In the genomic region with DNA sequence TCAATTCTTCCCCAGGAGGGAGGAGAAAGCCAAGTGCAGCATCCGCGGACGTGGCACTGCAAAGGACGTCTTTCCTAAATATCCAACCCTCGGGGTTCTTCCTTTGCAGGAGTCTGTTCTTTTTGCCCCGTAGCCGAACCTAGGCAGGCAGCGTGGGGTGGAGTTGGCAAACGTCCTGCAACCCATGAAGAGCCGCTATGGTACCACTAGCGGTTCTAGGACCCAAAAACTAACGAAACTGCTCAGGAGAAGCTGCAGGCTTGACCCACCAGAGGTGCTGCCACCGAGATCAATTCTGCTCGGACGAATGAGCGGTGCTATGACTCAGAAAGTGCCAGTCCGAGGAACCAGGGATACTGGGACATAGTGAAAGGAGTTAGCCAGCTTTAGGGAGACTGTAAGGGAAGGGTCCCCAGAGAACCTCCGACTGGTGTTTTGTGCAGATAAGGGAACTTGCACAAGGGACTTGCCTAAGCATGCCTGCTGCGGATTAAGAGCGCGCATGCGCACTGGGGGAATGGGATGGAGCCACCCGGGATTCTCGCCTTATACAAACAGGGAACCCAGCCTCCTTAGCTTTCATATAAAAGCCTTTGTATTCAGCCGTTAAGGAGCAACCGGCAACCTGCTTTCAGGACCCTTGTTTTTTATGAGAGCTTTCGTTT, we compare ENCODE assay signal across 8 cellular contexts. TPM values are rescaled to one million over a fixed set of nuclear protein-coding genes. Genes with fewer than 3 reads are reported as not detected.
DNase-seq lines count a peak whose midpoint lies in the region; ATAC-seq and TF ChIP-seq lines count a peak whose summit lies in the region.

No MANE protein-coding gene starts in this region.

- intact Hi-C loops in CD4-positive, alpha-beta memory T cell (cut with micrococcal nuclease): loop anchor here (5.0 kb wide), 1 partner anchor 115 kb away; the partner anchor contains the start of gene ZNF131

- H3K36me3 Mint-ChIP-seq in CD4-positive, alpha-beta memory T cell: peaks cover 0 to 18% of the 10 kb centered on the region in 2 donors
- H3K36me3 Mint-ChIP-seq in natural killer cell treated with Interleukin-12 subunit alpha and Interleukin-12 subunit beta and Interleukin-15 and Interleukin-18, amount 100 ng/mL, for 72 hours: no peaks in the 10 kb centered on the region

- peak overlapping the region; percentile 90 to 99 (median 97) for H3K27ac Mint-ChIP-seq in CD4-positive, alpha-beta memory T cell
- peak overlapping the region; percentile 92 to 99 for H3K27ac Mint-ChIP-seq in natural killer cell treated with Interleukin-12 subunit alpha and Interleukin-12 subunit beta and Interleukin-15 and Interleukin-18, amount 100 ng/mL, for 72 hours

- peak overlapping the region; percentile 84 to 94 (median 91) for H3K4me3 Mint-ChIP-seq in CD4-positive, alpha-beta memory T cell
- peak overlapping the region; percentile 78 for H3K4me3 Mint-ChIP-seq in natural killer cell treated with Interleukin-12 subunit alpha and Interleukin-12 subunit beta and Interleukin-15 and Interleukin-18, amount 100 ng/mL, for 72 hours

- no peaks in the 10 kb centered on the region for H3K27me3 Mint-ChIP-seq in CD4-positive, alpha-beta memory T cell
- no peaks in the 10 kb centered on the region for H3K27me3 Mint-ChIP-seq in natural killer cell treated with Interleukin-12 subunit alpha and Interleukin-12 subunit beta and Interleukin-15 and Interleukin-18, amount 100 ng/mL, for 72 hours

- no peaks in the 10 kb centered on the region for H3K36me3 ChIP-seq in CD4-positive, alpha-beta memory T cell (ENCODE audit: insufficient read depth, low read length)
- H3K36me3 ChIP-seq in KOPT-K1 (ENCODE audit: insufficient read depth, low read length): no peaks in the 10 kb centered on the region
- H3K36me3 ChIP-seq in stomach smooth muscle (ENCODE audit: control insufficient read depth in 2 of 2, insufficient read depth in 2 of 2, low read length in 2 of 2): no peaks in the 10 kb centered on the region

- H3K4me1 ChIP-seq in CD4-positive, alpha-beta memory T cell (ENCODE audit: insufficient read depth, low read length): peaks cover 38% of the 10 kb centered on the region
- peaks cover 5% of the 10 kb centered on the region for H3K4me1 ChIP-seq in stomach smooth muscle (ENCODE audit: control insufficient read depth, insufficient read depth, low read length)

- POLR2A ChIA-PET in CD4-positive, alpha-beta memory T cell (lab: Charles Lee; ENCODE audit: partially characterized antibody): interaction anchor here (0.6 to 6.5 kb wide), 22 partner anchors 13 to 1136 kb away, joined by 3 to 893 read pairs (median 11); partner anchors contain the start of genes ANXA2R, HMGCS1, NNT and TMEM267

- no peaks in the 10 kb centered on the region for H3K27me3 ChIP-seq in CD4-positive, alpha-beta memory T cell (ENCODE audit: insufficient read depth, low read length)
- H3K27me3 ChIP-seq in stomach smooth muscle (ENCODE audit: control insufficient read depth in 1 of 2, insufficient read depth in 2 of 2, low read length in 2 of 2): peaks cover 60 to 61% of the 10 kb centered on the region in 2 donors

- DNase-seq in CD4-positive, alpha-beta memory T cell: peak in 4 of 5 donors; percentile 83 to 89 (median 86)
- peak; percentile 87 for DNase-seq in RKO (ENCODE audit: low spot score)
- peak; percentile 55 to 71 for DNase-seq in activated T-helper 1 cell treated with anti-CD3 and anti-CD28 coated beads, Interleukin-2, amount 50 U/mL, for 16 hours (ENCODE audit: low read depth in 1 of 2, low spot score in 1 of 2)
- DNase-seq in fibroblast of pulmonary artery (ENCODE audit: low read depth): peak; percentile 97
- DNase-seq in natural killer cell treated with Interleukin-12 subunit alpha and Interleukin-12 subunit beta and Interleukin-15 and Interleukin-18, amount 100 ng/mL, for 72 hours (ENCODE audit: low spot score): peak; percentile 80

- peak overlapping the region; percentile 66 to 84 for H3K4me3 ChIP-seq in CD4-positive, alpha-beta memory T cell (ENCODE audit: low read length in 2 of 2)
- H3K4me3 ChIP-seq in fibroblast of pulmonary artery (replicated peaks; ENCODE audit: low read depth, low read length) (peak overlapping the region; percentile 55), stomach smooth muscle (ENCODE audit: low read length in 2 of 2) (peak overlapping the region; percentile 27 to 63)

- ATAC-seq in GM21619 (IDR thresholded peaks at IDR 0.05; ENCODE audit: unreplicated experiment): peak; percentile 21
- ATAC-seq in natural killer cell treated with Interleukin-12 subunit alpha and Interleukin-12 subunit beta and Interleukin-15 and Interleukin-18, amount 100 ng/mL, for 72 hours: peak; percentile 31 to 57

- peaks cover 18 to 48% (median 30%) of the 10 kb centered on the region in 4 donors for H3K4me1 Mint-ChIP-seq in CD4-positive, alpha-beta memory T cell
- peaks cover 35 to 44% of the 10 kb centered on the region in 2 donors for H3K4me1 Mint-ChIP-seq in natural killer cell treated with Interleukin-12 subunit alpha and Interleukin-12 subunit beta and Interleukin-15 and Interleukin-18, amount 100 ng/mL, for 72 hours (ENCODE audit: low read depth in 2 of 2)

- no peaks in the 10 kb centered on the region for H3K9me3 ChIP-seq in CD4-positive, alpha-beta memory T cell (ENCODE audit: control insufficient read depth in 1 of 2, low read length in 2 of 2)
- no peaks in the 10 kb centered on the region for H3K9me3 ChIP-seq in KOPT-K1 (ENCODE audit: insufficient read depth, low read length, poor library complexity, severe bottlenecking)
- H3K9me3 ChIP-seq in stomach smooth muscle (ENCODE audit: control insufficient read depth in 2 of 2, low read length in 2 of 2): peaks cover 0 to 3% of the 10 kb centered on the region in 2 donors

- no peaks in the 10 kb centered on the region for H3K9me3 Mint-ChIP-seq in CD4-positive, alpha-beta memory T cell
- no peaks in the 10 kb centered on the region for H3K9me3 Mint-ChIP-seq in natural killer cell treated with Interleukin-12 subunit alpha and Interleukin-12 subunit beta and Interleukin-15 and Interleukin-18, amount 100 ng/mL, for 72 hours

- peak overlapping the region; percentile 85 for H3K27ac ChIP-seq in CD4-positive, alpha-beta memory T cell (ENCODE audit: low read depth, low read length)
- peak overlapping the region; percentile 97 for H3K27ac ChIP-seq in KOPT-K1 (ENCODE audit: low read depth, low read length, poor library complexity, severe bottlenecking)
- H3K27ac ChIP-seq in stomach smooth muscle (ENCODE audit: low read length): peak overlapping the region; percentile 37

- CTCF ChIA-PET in CD4-positive, alpha-beta memory T cell (lab: Charles Lee; ENCODE audit: partially characterized antibody): interaction anchor here (0.6 to 5.3 kb wide), 18 partner anchors 8 to 477 kb away, joined by 3 to 149 read pairs (median 6); partner anchors contain the start of gene TMEM267

- H3K9ac ChIP-seq in stomach smooth muscle (ENCODE audit: low read length in 2 of 2): peak overlapping the region in 1 of 2 donors; percentile 51

- no peak for TF ChIP-seq CTCF in fibroblast of pulmonary artery (IDR thresholded peaks at IDR 0.05; ENCODE audit: low read length, missing control alignments)

RNA-seq across cellular contexts. Expression of gene ANXA2R, which starts 32.7 kb away (rescaled TPM):
- total RNA-seq in CD4-positive, alpha-beta memory T cell: 10 to 100 TPM; 43.4 to 47.8 TPM
- polyA plus RNA-seq in CD4-positive, alpha-beta memory T cell: 10 to 100 TPM; 35.8 to 47.0 TPM
- total RNA-seq in natural killer cell treated with Interleukin-12 subunit alpha and Interleukin-12 subunit beta and Interleukin-15 and Interleukin-18, amount 100 ng/mL, for 72 hours: 1 to 10 TPM; 4.8 to 6.9 TPM

Comparison
In these comparisons a context has a peak if more than half of its experiments do, and no peak if none do; other contexts are left out.
1. Peak in every context shown above with its lines: DNase-seq, ATAC-seq, H3K4me3 ChIP-seq and H3K27ac ChIP-seq.
2. H3K27ac ChIP-seq: peak in every context shown above with its lines; median percentile 97 in KOPT-K1; 85 in CD4-positive, alpha-beta memory T cell; 37 in stomach smooth muscle.
3. RNA of gene ANXA2R, which starts 32.7 kb away (total RNA-seq): 43.4 to 47.8 TPM in CD4-positive, alpha-beta memory T cell; 4.8 to 6.9 TPM in natural killer cell treated with Interleukin-12 subunit alpha and Interleukin-12 subunit beta and Interleukin-15 and Interleukin-18, amount 100 ng/mL, for 72 hours; every median in the first group is over 4 times any median in the second.